ENCODE assay signal across 9 cellular contexts in the genomic region with DNA sequence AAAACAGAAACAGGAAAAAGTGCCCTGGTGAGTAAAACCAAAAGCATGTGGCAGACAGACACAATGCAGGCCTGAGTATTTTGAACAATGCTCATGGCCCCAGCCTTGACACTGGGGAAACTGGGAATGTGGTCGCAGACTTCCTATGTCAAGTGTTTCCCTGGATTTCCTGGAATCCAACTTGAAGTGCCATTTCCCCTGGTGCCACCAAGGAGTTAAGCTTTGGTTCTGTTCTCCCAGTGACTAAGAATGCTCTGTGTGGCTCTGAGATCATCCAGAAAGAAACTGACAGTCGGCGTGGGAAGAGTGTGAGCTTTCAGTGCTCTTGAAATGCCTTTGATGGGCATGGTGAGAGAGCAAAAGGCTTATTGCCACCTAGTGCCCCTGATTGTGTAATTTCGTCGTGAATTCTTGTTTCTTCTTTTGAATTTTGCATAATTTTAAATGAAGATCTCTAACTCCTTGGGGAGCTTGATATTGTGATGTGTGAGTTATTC.
DNase-seq lines count a peak whose midpoint lies in the region; ATAC-seq and TF ChIP-seq lines count a peak whose summit lies in the region.
"Had no signal": no experiment of that assay in that cellular context is flagged by ENCODE, and none has a peak within 500 bp of the region (broad histone marks: within the 10 kb centered on the region; RNA-seq: fewer than 3 reads in every experiment).

No MANE protein-coding gene starts in this region.

- peaks cover 28 to 77% (median 63%) of the 10 kb centered on the region in 5 donors for H3K4me1 ChIP-seq in subcutaneous abdominal adipose tissue (ENCODE audit: control insufficient read depth in 5 of 5, insufficient read depth in 5 of 5, low read length in 5 of 5)

- H3K36me3 ChIP-seq in subcutaneous abdominal adipose tissue (ENCODE audit: control insufficient read depth in 5 of 5, insufficient read depth in 5 of 5, low read length in 5 of 5), result no peaks in the 10 kb centered on the region

- no peak for TF ChIP-seq POLR2A in erythroblast (IDR thresholded peaks at IDR 0.05; ENCODE audit: low read length)

- H3K27me3 ChIP-seq in subcutaneous abdominal adipose tissue (ENCODE audit: control insufficient read depth in 5 of 5, insufficient read depth in 4 of 5, low read length in 5 of 5), result peaks cover 0 to 2% (median 0%) of the 10 kb centered on the region in 5 donors

- peak overlapping the region in 1 of 5 donors; percentile 15 for H3K4me3 ChIP-seq in subcutaneous abdominal adipose tissue (ENCODE audit: low read depth in 1 of 5, low read length in 5 of 5)

- ATAC-seq in HG03469 (IDR thresholded peaks at IDR 0.05; ENCODE audit: unreplicated experiment), result no peak
- ATAC-seq: CD8-positive, alpha-beta T cell had no signal

- DNase-seq in activated T-cell treated with anti-CD3 and anti-CD28 coated beads for 48 hours (ENCODE audit: low read depth), result peak; percentile 34
- no peak for DNase-seq in activated T-cell treated with anti-CD3 and anti-CD28 coated beads, Interleukin-2, amount 50 U/mL, for 1 hour
- peak; percentile 29 for DNase-seq in cerebellar cortex (ENCODE audit: low spot score)
- peak; percentile 73 for DNase-seq in midbrain (lab: John Stamatoyannopoulos, UW)
- DNase-seq in erythroblast (lab: John Stamatoyannopoulos, UW), result no peak
- no peak for DNase-seq in NCI-H1417 treated with DMSO at 0.1 percent for 48 hours (lab: John Stamatoyannopoulos, UW)

- peak overlapping the region; percentile 6 to 76 (median 67) for H3K9ac ChIP-seq in subcutaneous abdominal adipose tissue (ENCODE audit: low read length in 5 of 5)

- peak overlapping the region; percentile 99 for H3K27ac ChIP-seq in subcutaneous abdominal adipose tissue (ENCODE audit: low read depth, low read length)

- no peaks in the 10 kb centered on the region for H3K9me3 ChIP-seq in subcutaneous abdominal adipose tissue (ENCODE audit: control insufficient read depth in 5 of 5, low read length in 5 of 5)

Comparison
In these comparisons a context has a peak if more than half of its experiments do, and no peak if none do; other contexts are left out.
1. DNase-seq: peak in activated T-cell treated with anti-CD3 and anti-CD28 coated beads for 48 hours (single experiment), cerebellar cortex (single experiment) and midbrain (single experiment); none in activated T-cell treated with anti-CD3 and anti-CD28 coated beads, Interleukin-2, amount 50 U/mL, for 1 hour (single experiment), erythroblast (0 of 2) and NCI-H1417 treated with DMSO at 0.1 percent for 48 hours (single experiment).